ENCODE assay signal across 24 cellular contexts in genomic region chr9:73596321-73596720, GRCh38.
DNase-seq lines count a peak whose midpoint lies in the region; ATAC-seq and TF ChIP-seq lines count a peak whose summit lies in the region.
"Had no signal": no experiment of that assay in that cellular context is flagged by ENCODE, and none has a peak within 500 bp of the region (broad histone marks: within the 10 kb centered on the region; RNA-seq: fewer than 3 reads in every experiment).

No MANE protein-coding gene starts in this region.

- no peaks in the 10 kb centered on the region for H3K36me3 ChIP-seq in A673 (ENCODE audit: insufficient read depth, low read length, poor library complexity, severe bottlenecking)
- no peaks in the 10 kb centered on the region for H3K36me3 ChIP-seq in mesenchymal stem cell (ENCODE audit: control insufficient read depth in 1 of 2, insufficient read depth in 2 of 2, low read depth in 1 of 2, low read length in 2 of 2)
- H3K36me3 ChIP-seq in neuronal stem cell (replicated peaks in 1 of 2; ENCODE audit: control insufficient read depth in 2 of 2, insufficient read depth in 2 of 2, low read length in 2 of 2): no peaks in the 10 kb centered on the region
- H3K36me3 ChIP-seq: BLaER1 treated with 17β-estradiol and CSF1 and Interleukin-3, amounts not matched to agents 10 nM and 100 nM; MG63 had no signal

- no peak overlapping the region for H3K27ac Mint-ChIP-seq in activated naive CD4-positive, alpha-beta T cell treated with anti-CD3 and anti-CD28 coated beads, Interleukin-2, amount 50 U/mL, for 72 hours
- H3K27ac Mint-ChIP-seq: CD4-positive, alpha-beta T cell had no signal

- ATAC-seq in HG02973 (IDR thresholded peaks at IDR 0.05; ENCODE audit: unreplicated experiment): no peak
- no peak for ATAC-seq in activated naive CD4-positive, alpha-beta T cell treated with anti-CD3 and anti-CD28 coated beads, Interleukin-2, amount 50 U/mL, for 72 hours
- ATAC-seq: HCT116 had no signal

- H2BK12ac ChIP-seq in mesenchymal stem cell (ENCODE audit: low read length in 2 of 2) (no peak overlapping the region), neuronal stem cell (ENCODE audit: low read length) (no peak overlapping the region)

- POLR2A ChIA-PET in A673 (lab: Charles Lee; ENCODE audit: low non-redundant PET): no interaction called here

- H4K8ac ChIP-seq in mesenchymal stem cell (ENCODE audit: low read length) (no peak overlapping the region), neuronal stem cell (ENCODE audit: low read depth, low read length) (no peak overlapping the region)

- H2AFZ ChIP-seq in mesenchymal stem cell (ENCODE audit: low read depth, low read length): no peak overlapping the region
- peak overlapping the region; percentile 59 for H2AFZ ChIP-seq in neuronal stem cell (ENCODE audit: low read length)

- no peak overlapping the region for H2BK120ac ChIP-seq in mesenchymal stem cell (ENCODE audit: low read depth, low read length)
- no peak overlapping the region for H2BK120ac ChIP-seq in neuronal stem cell (ENCODE audit: low read depth, low read length)

- no peaks in the 10 kb centered on the region for H3K79me1 ChIP-seq in mesenchymal stem cell (replicated peaks; ENCODE audit: low read length, poor library complexity, severe bottlenecking)
- H3K79me1 ChIP-seq in neuronal stem cell (ENCODE audit: low read depth, low read length): no peaks in the 10 kb centered on the region

- H2BK5ac ChIP-seq in mesenchymal stem cell (ENCODE audit: low read depth, low read length, poor library complexity, severe bottlenecking): no peak overlapping the region
- H2BK5ac ChIP-seq in neuronal stem cell (ENCODE audit: low read length): no peak overlapping the region

- TF ChIP-seq CTCF in A673 (conservative IDR thresholded peaks at IDR 0.05; ENCODE audit: low read depth, low read length): no peak
- no peak for TF ChIP-seq CTCF in VCaP (conservative IDR thresholded peaks at IDR 0.05)

- intact Hi-C loops in A673 (cut with micrococcal nuclease; ENCODE audit: unreplicated experiment): no loop called here
- intact Hi-C loops in cardiac septum (cut with DNase I): no loop called here

- H3K18ac ChIP-seq in mesenchymal stem cell (ENCODE audit: low read depth in 1 of 2, low read length in 2 of 2): no peak overlapping the region
- no peak overlapping the region for H3K18ac ChIP-seq in neuronal stem cell (ENCODE audit: low read length)

- H2AK5ac ChIP-seq in mesenchymal stem cell (ENCODE audit: low read length, severe bottlenecking) (no peak overlapping the region), neuronal stem cell (ENCODE audit: low read depth, low read length) (no peak overlapping the region)

- H2BK15ac ChIP-seq in mesenchymal stem cell (ENCODE audit: low read depth, poor library complexity, severe bottlenecking): no peak overlapping the region
- no peak overlapping the region for H2BK15ac ChIP-seq in neuronal stem cell (ENCODE audit: low read length)

- H3K14ac ChIP-seq in mesenchymal stem cell (ENCODE audit: low read length in 2 of 2) (no peak overlapping the region), neuronal stem cell (ENCODE audit: low read length) (no peak overlapping the region)

- H3K4me3 ChIP-seq in A673 (ENCODE audit: low read depth, low read length, poor library complexity, severe bottlenecking): no peak overlapping the region
- H3K4me3 ChIP-seq in mesenchymal stem cell (ENCODE audit: insufficient read depth in 1 of 2, low read depth in 1 of 2, low read length in 2 of 2): no peak overlapping the region
- H3K4me3 ChIP-seq in neuronal stem cell (ENCODE audit: low read length in 2 of 2): no peak overlapping the region
- H3K4me3 ChIP-seq: BLaER1 treated with 17β-estradiol and CSF1 and Interleukin-3, amounts not matched to agents 10 nM and 100 nM; MG63 had no signal

- CTCF ChIA-PET in A673 (lab: Charles Lee): no interaction called here

- WGBS in mesenchymal stem cell: 86% methylated on average over 1 of the region's 1 CpG
- no CpG with 5 or more reads among the region's 1 CpG for WGBS in neuronal stem cell (ENCODE audit: extremely low coverage in 2 of 2, insufficient read length in 2 of 2, insufficient replicate concordance in 1 of 2), 2 donors

- no peaks in the 10 kb centered on the region for H3K36me3 Mint-ChIP-seq in activated naive CD4-positive, alpha-beta T cell treated with anti-CD3 and anti-CD28 coated beads, Interleukin-2, amount 50 U/mL, for 72 hours

- H3K27me3 ChIP-seq in A673 (replicated peaks; ENCODE audit: insufficient read depth, low read depth, low read length, poor library complexity): no peaks in the 10 kb centered on the region
- no peaks in the 10 kb centered on the region for H3K27me3 ChIP-seq in mesenchymal stem cell (ENCODE audit: control insufficient read depth in 1 of 2, insufficient read depth in 1 of 2, low read length in 2 of 2)
- no peaks in the 10 kb centered on the region for H3K27me3 ChIP-seq in neuronal stem cell (ENCODE audit: control insufficient read depth in 3 of 3, insufficient read depth in 3 of 3, low read depth in 1 of 3, low read length in 3 of 3)
- H3K27me3 ChIP-seq: BLaER1 treated with 17β-estradiol and CSF1 and Interleukin-3, amounts not matched to agents 10 nM and 100 nM; MG63 had no signal

- H3K4me2 ChIP-seq in mesenchymal stem cell (ENCODE audit: low read length, poor library complexity, severe bottlenecking) (no peak overlapping the region), neuronal stem cell (ENCODE audit: insufficient read depth, low read length, poor library complexity, severe bottlenecking) (no peak overlapping the region)
- H3K4me2 ChIP-seq: BLaER1 treated with 17β-estradiol and CSF1 and Interleukin-3, amounts not matched to agents 10 nM and 100 nM had no signal

- H3K4me1 ChIP-seq in A673 (ENCODE audit: insufficient read depth, low read length, poor library complexity, severe bottlenecking) (peaks cover 24% of the 10 kb centered on the region), mesenchymal stem cell (ENCODE audit: control insufficient read depth, insufficient read depth, low read depth, low read length) (no peaks in the 10 kb centered on the region), neuronal stem cell (ENCODE audit: control insufficient read depth in 2 of 2, insufficient read depth in 1 of 2, low read depth in 1 of 2, low read length in 2 of 2) (peaks cover 7 to 9% of the 10 kb centered on the region in 2 donors)

- H3K4ac ChIP-seq in mesenchymal stem cell (ENCODE audit: low read depth in 1 of 2, low read length in 2 of 2) (no peak overlapping the region), neuronal stem cell (ENCODE audit: low read length) (no peak overlapping the region)

- no peak overlapping the region for H3K23ac ChIP-seq in mesenchymal stem cell (ENCODE audit: low read length in 2 of 2)
- H3K23ac ChIP-seq in neuronal stem cell (ENCODE audit: low read depth, low read length, poor library complexity): no peak overlapping the region

- H4K91ac ChIP-seq in mesenchymal stem cell (ENCODE audit: low read length) (no peak overlapping the region), neuronal stem cell (ENCODE audit: low read depth, low read length, poor library complexity) (no peak overlapping the region)

- peak overlapping the region; percentile 50 for H3K27ac ChIP-seq in A673 (ENCODE audit: low read depth, low read length, poor library complexity, severe bottlenecking)
- H3K27ac ChIP-seq in VCaP: peak overlapping the region; percentile 80
- H3K27ac ChIP-seq in mesenchymal stem cell (ENCODE audit: low read length, poor library complexity, severe bottlenecking): no peak overlapping the region
- no peak overlapping the region for H3K27ac ChIP-seq in neuronal stem cell (replicated peaks; ENCODE audit: low read length)
- H3K27ac ChIP-seq: BLaER1 treated with 17β-estradiol and CSF1 and Interleukin-3, amounts not matched to agents 10 nM and 100 nM had no signal

- H3K9me3 ChIP-seq in A673 (ENCODE audit: low read depth, low read length, poor library complexity, severe bottlenecking): no peaks in the 10 kb centered on the region
- H3K9me3 ChIP-seq in mesenchymal stem cell (ENCODE audit: control insufficient read depth, low read length): no peaks in the 10 kb centered on the region
- no peaks in the 10 kb centered on the region for H3K9me3 ChIP-seq in neuronal stem cell (replicated peaks in 1 of 2; ENCODE audit: control insufficient read depth in 2 of 2, insufficient read depth in 1 of 2, low read depth in 1 of 2, low read length in 2 of 2)
- H3K9me3 ChIP-seq: BLaER1 treated with 17β-estradiol and CSF1 and Interleukin-3, amounts not matched to agents 10 nM and 100 nM; MG63 had no signal

- H3K9me3 Mint-ChIP-seq in activated naive CD4-positive, alpha-beta T cell treated with anti-CD3 and anti-CD28 coated beads, Interleukin-2, amount 50 U/mL, for 72 hours: peaks cover 0 to 2% of the 10 kb centered on the region in 2 donors

- DNase-seq in A673 (ENCODE audit: low spot score) (peak; percentile 23), mesenchymal stem cell (peak; percentile 26), neuronal stem cell (ENCODE audit: low spot score) (no peak), cardiac septum (ENCODE audit: low spot score) (no peak)
- DNase-seq in activated naive CD4-positive, alpha-beta T cell treated with anti-CD3 and anti-CD28 coated beads, Interleukin-2, amount 50 U/mL, for 72 hours (ENCODE audit: low spot score in 2 of 2): no peak
- no peak for DNase-seq in stimulated activated CD4-positive, alpha-beta T cell treated with anti-CD3 and anti-CD28 coated beads, Interleukin-2, amount 100 ng/mL, for 48 hours
- DNase-seq: AML-193; CD4-positive, alpha-beta T cell; COR-L47; DMS53; IMR-90; KG1; MG63; NCI-H1105 treated with DMSO at 0.1 percent for 48 hours; NCI-H146; NCI-H2029; NCI-H446; NCI-H524 treated with DMSO at 0.1 percent for 48 hours; Right ventricle myocardium superior; RPMI8226 had no signal

- BruUV-seq in A673 (replicated peaks; lab: Mats Ljungman, UMichigan): no TSS peak

- H3K9ac ChIP-seq in mesenchymal stem cell (ENCODE audit: low read length) (no peak overlapping the region), neuronal stem cell (ENCODE audit: low read depth, low read length, poor library complexity) (no peak overlapping the region)
- H3K9ac ChIP-seq: BLaER1 treated with 17β-estradiol and CSF1 and Interleukin-3, amounts not matched to agents 10 nM and 100 nM had no signal

Comparison
In these comparisons a context has a peak if more than half of its experiments do, and no peak if none do; other contexts are left out.
1. DNase-seq: peak in A673 (single experiment) and mesenchymal stem cell (single experiment); none in neuronal stem cell (single experiment), activated naive CD4-positive, alpha-beta T cell treated with anti-CD3 and anti-CD28 coated beads, Interleukin-2, amount 50 U/mL, for 72 hours (0 of 2), stimulated activated CD4-positive, alpha-beta T cell treated with anti-CD3 and anti-CD28 coated beads, Interleukin-2, amount 100 ng/mL, for 48 hours (0 of 2) and cardiac septum (single experiment).
2. H3K27ac ChIP-seq: peak in A673 (single experiment) and VCaP (single experiment); none in mesenchymal stem cell (single experiment) and neuronal stem cell (single experiment).